22 cellular contexts compared by ENCODE assay signal in the genomic region with DNA sequence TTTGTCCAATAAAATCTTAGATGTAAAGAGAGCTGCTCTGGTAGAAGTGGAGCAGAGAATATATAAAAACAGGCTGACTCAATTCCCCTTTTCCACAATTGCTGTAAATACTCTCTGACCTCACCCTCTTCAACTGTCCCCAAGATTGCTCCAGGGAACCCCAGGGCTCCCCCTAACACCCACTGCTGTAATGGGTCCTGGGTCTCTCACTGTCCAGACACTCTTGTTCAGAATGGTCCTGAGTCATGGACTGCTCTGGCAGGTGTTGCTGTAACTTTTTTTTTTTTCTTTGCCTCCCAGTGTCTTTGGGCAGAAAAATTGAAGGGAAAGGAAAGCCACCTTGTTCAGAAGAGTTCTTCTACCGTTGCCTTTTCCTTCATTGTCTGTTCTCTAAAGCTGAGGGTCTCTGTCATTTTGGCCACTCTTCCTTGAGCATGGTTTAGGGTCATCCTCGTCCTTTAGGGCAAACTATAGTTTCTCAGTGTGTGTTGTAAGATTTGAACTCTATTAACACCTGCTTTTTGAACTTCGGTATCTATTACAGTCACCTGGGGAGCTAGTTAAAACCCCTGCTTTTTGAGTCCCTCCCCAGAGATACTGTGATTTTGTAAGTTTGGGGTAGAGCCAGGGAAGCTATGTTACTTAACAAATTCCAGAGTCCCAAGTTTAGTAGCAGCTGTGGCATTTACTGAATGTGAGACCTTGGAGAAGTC.
"Had no signal": no experiment of that assay in that cellular context is flagged by ENCODE, and none has a peak within 500 bp of the region (broad histone marks: within the 10 kb centered on the region; RNA-seq: fewer than 3 reads in every experiment).

No MANE protein-coding gene starts in this region.

- H3K4me1 Mint-ChIP-seq: activated CD4-positive, alpha-beta memory T cell treated with anti-CD3 and anti-CD28 coated beads, Interleukin-2, amount 10 ng/mL, durations not matched to agents 7 days and 5 days; activated CD4-positive, alpha-beta T cell treated with anti-CD3 and anti-CD28 coated beads for 36 hours; natural killer cell; T-cell had no signal

- H3K9me3 ChIP-seq: adrenal gland, left lung, neutrophil, suprapubic skin had no signal

- ATAC-seq: activated CD4-positive, alpha-beta T cell treated with anti-CD3 and anti-CD28 coated beads for 36 hours; activated T-cell treated with anti-CD3 and anti-CD28 coated beads, Interleukin-2, amount 50 U/mL, for 4 hours; left lung; natural killer cell; T-cell had no signal

- H3K36me3 ChIP-seq: adrenal gland, left lung, neutrophil, suprapubic skin had no signal

- H3K4me1 ChIP-seq: adrenal gland, suprapubic skin had no signal

- H3K4me3 Mint-ChIP-seq: activated CD4-positive, alpha-beta memory T cell treated with anti-CD3 and anti-CD28 coated beads, Interleukin-2, amount 10 ng/mL, durations not matched to agents 7 days and 5 days; activated CD4-positive, alpha-beta T cell treated with anti-CD3 and anti-CD28 coated beads for 36 hours; activated T-cell treated with anti-CD3 and anti-CD28 coated beads, Interleukin-2, amount 50 U/mL, for 4 hours; natural killer cell; T-cell had no signal

- H3K27ac ChIP-seq: adrenal gland, left lung, neutrophil, skin epidermis, suprapubic skin, VCaP had no signal

- H3K27ac Mint-ChIP-seq: activated CD4-positive, alpha-beta memory T cell treated with anti-CD3 and anti-CD28 coated beads, Interleukin-2, amount 10 ng/mL, durations not matched to agents 7 days and 5 days; activated CD4-positive, alpha-beta T cell treated with anti-CD3 and anti-CD28 coated beads for 36 hours; natural killer cell; T-cell had no signal

- DNase-seq: activated CD4-positive, alpha-beta memory T cell treated with anti-CD3 and anti-CD28 coated beads, Interleukin-2, amount 10 ng/mL, durations not matched to agents 7 days and 5 days; activated CD4-positive, alpha-beta T cell treated with anti-CD3 and anti-CD28 coated beads for 36 hours; activated effector memory CD4-positive, alpha-beta T cell treated with Interleukin-2 at 50 U/mL for 16 hours; activated naive CD4-positive, alpha-beta T cell treated with anti-CD3 and anti-CD28 coated beads, Interleukin-2, amount 50 U/mL, for 16 hours; activated T-cell treated with anti-CD3 and anti-CD28 coated beads, Interleukin-2, amount 50 U/mL, for 4 hours; adrenal gland; central memory CD4-positive, alpha-beta T cell; cortex of kidney; effector CD4-positive, alpha-beta T cell; hippocampal formation; left lung; natural killer cell; retina; stimulated activated CD4-positive, alpha-beta T cell treated with anti-CD3 and anti-CD28 coated beads, Interleukin-15, amount 100 ng/mL, for 24 hours; stimulated activated CD4-positive, alpha-beta T cell treated with anti-CD3 and anti-CD28 coated beads, Interleukin-4, amount 100 ng/mL, for 24 hours; stimulated activated naive CD4-positive, alpha-beta T cell treated with Interleukin-2 at 50 U/mL for 16 hours; T-cell; T-helper 9 cell had no signal

- H3K36me3 Mint-ChIP-seq: natural killer cell, T-cell had no signal

- H3K4me3 ChIP-seq: adrenal gland, left lung, skin epidermis, suprapubic skin had no signal

- H3K9me3 Mint-ChIP-seq: activated CD4-positive, alpha-beta memory T cell treated with anti-CD3 and anti-CD28 coated beads, Interleukin-2, amount 10 ng/mL, durations not matched to agents 7 days and 5 days; activated T-cell treated with anti-CD3 and anti-CD28 coated beads, Interleukin-2, amount 50 U/mL, for 4 hours; natural killer cell; T-cell had no signal

- H3K27me3 ChIP-seq: adrenal gland, left lung, suprapubic skin had no signal
